13 cellular contexts compared by ENCODE assay signal in the genomic region with DNA sequence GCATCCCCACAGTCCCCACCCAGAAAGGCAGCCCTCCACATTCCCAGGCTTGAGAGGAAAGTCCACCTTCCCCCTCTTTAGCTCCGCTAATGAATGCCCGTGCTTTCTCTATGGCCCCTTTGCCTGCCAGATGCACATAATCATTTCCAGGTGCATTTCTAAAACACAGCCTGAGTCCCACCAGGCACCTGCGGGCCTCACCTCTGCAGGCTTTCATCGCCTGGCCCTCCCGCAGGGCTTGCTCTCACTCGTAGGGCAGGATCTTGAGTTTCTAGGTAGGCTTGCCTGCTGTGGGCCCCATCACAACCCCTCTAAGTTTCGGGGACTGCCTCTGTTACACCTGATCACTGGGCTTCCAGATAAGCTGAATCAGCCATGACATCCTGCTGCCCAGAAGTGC.
A peak's percentile ranks its signal among the peaks of the same experiment; 100 is the strongest.
DNase-seq lines count a peak whose midpoint lies in the region; ATAC-seq and TF ChIP-seq lines count a peak whose summit lies in the region.
"Had no signal": no experiment of that assay in that cellular context is flagged by ENCODE, and none has a peak within 500 bp of the region (broad histone marks: within the 10 kb centered on the region; RNA-seq: fewer than 3 reads in every experiment).

No MANE protein-coding gene starts in this region.

- H3K27me3 ChIP-seq in SK-N-SH (ENCODE audit: insufficient read depth) = no peaks in the 10 kb centered on the region

- TF ChIP-seq CTCF in SK-N-SH (IDR thresholded peaks at IDR 0.05) = no peak

- no peak for TF ChIP-seq RAD21 in SK-N-SH (IDR thresholded peaks at IDR 0.05; ENCODE audit: low read length)

- H3K4me1 ChIP-seq in SK-N-SH (ENCODE audit: control insufficient read depth in 1 of 2, insufficient read depth in 2 of 2, low read depth in 1 of 2, low read length in 1 of 2) = peaks cover 0 to 11% of the 10 kb centered on the region in 2 experiments; a peak in 1 of 4 replicates

- H3K9ac ChIP-seq in SK-N-SH = no peak overlapping the region

- no peaks in the 10 kb centered on the region for H3K9me3 ChIP-seq in SK-N-SH

- no peaks in the 10 kb centered on the region for H3K36me3 ChIP-seq in SK-N-SH (replicated peaks in 1 of 2; ENCODE audit: control insufficient read depth in 1 of 2, insufficient read depth in 2 of 2, low read length in 1 of 2)

- no peaks in the 10 kb centered on the region for H3K79me2 ChIP-seq in SK-N-SH (ENCODE audit: insufficient read depth)

- CTCF ChIA-PET in SK-N-SH (lab: Yijun Ruan, JAX) = interaction anchor here (0.6 to 1.0 kb wide), 3 partner anchors 8 to 653 kb away, joined by 3 read pairs; no protein-coding TSS in a partner anchor

- no peak overlapping the region for H2AFZ ChIP-seq in SK-N-SH (ENCODE audit: low read depth)

- WGBS in SK-N-SH (ENCODE audit: low lambda C conversion rate) = 61% methylated on average over 7 of the region's 7 CpGs

- no peak overlapping the region for H3K4me2 ChIP-seq in SK-N-SH

- H3K27ac ChIP-seq in SK-N-SH (ENCODE audit: low read depth in 2 of 2, low read length in 1 of 2) (no peak overlapping the region), cingulate gyrus (ENCODE audit: low read depth, low read length) (peak overlapping the region; percentile 19)
- H3K27ac ChIP-seq: 22Rv1 had no signal

- no peak overlapping the region for H3K4me3 ChIP-seq in SK-N-SH (ENCODE audit: low read depth in 2 of 2, low read length in 1 of 2)

- no peaks in the 10 kb centered on the region for H3K9me2 ChIP-seq in SK-N-SH

- ATAC-seq in SK-N-SH treated with all-trans-retinoic acid at 6 μM for 48 hours = no peak
- ATAC-seq in HG02642 (IDR thresholded peaks at IDR 0.05; ENCODE audit: poor library complexity, unreplicated experiment) = no peak
- ATAC-seq: CD8-positive, alpha-beta T cell had no signal

- POLR2A ChIA-PET in SK-N-SH (lab: Yijun Ruan, JAX) = interaction anchor here (0.6 kb wide), 1 partner anchor 107 kb away, joined by 4 read pairs; no protein-coding TSS in a partner anchor

- no peaks in the 10 kb centered on the region for H3F3A ChIP-seq in SK-N-SH (replicated peaks; ENCODE audit: insufficient read depth)

- TF ChIP-seq EP300 in SK-N-SH (IDR thresholded peaks at IDR 0.05; ENCODE audit: borderline replicate concordance in 1 of 2, low read depth in 1 of 2, low read length in 1 of 2) = no peak

- DNase-seq in SK-N-SH = no peak
- peak; percentile 47 for DNase-seq in mesenteric fat pad (ENCODE audit: low spot score)
- no peak for DNase-seq in DMS53 (lab: John Stamatoyannopoulos, UW)
- DNase-seq in NCI-H82 treated with DMSO at 0.1 percent for 48 hours (lab: John Stamatoyannopoulos, UW; ENCODE audit: unreplicated experiment) = no peak
- DNase-seq: CD8-positive, alpha-beta T cell; COR-L47; DMS153; DND-41; GDM1 had no signal

- no peaks in the 10 kb centered on the region for H4K20me1 ChIP-seq in SK-N-SH (ENCODE audit: insufficient read depth)

TF ChIP-seq in SK-N-SH treated with all-trans-retinoic acid at 6 μM for 48 hours, 23 proteins besides CTCF, POLR2A, EP300 and RAD21:
- no peak for TF ChIP-seq ZNF70 (CRISPR knock-in tag; IDR thresholded peaks at IDR 0.05)
- peak; percentile 13; the same call in 1 of the 2 replicates for TF ChIP-seq TCF4 (CRISPR knock-in tag; IDR thresholded peaks at IDR 0.05; ENCODE audit: borderline replicate concordance)
TF ChIP-seq in SK-N-SH treated with all-trans-retinoic acid at 6 μM for 48 hours: peak in this region for 1.

TF ChIP-seq in SK-N-SH, 30 proteins besides CTCF, POLR2A, EP300 and RAD21:
- TF ChIP-seq RFX5 (IDR thresholded peaks at IDR 0.05; ENCODE audit: low read length) (no peak), MEF2A (IDR thresholded peaks at IDR 0.05; ENCODE audit: borderline replicate concordance, low read depth) (no peak), MXI1 (IDR thresholded peaks at IDR 0.05; ENCODE audit: low read depth, low read length) (no peak), RXRA (IDR thresholded peaks at IDR 0.05; ENCODE audit: borderline replicate concordance, low read depth) (no peak), SIN3A (IDR thresholded peaks at IDR 0.05; ENCODE audit: borderline replicate concordance, low read depth, low read length) (no peak), TCF12 (IDR thresholded peaks at IDR 0.05) (no peak), FOXJ3 (CRISPR knock-in tag; IDR thresholded peaks at IDR 0.05) (no peak)
- TF ChIP-seq, protein P1, sequence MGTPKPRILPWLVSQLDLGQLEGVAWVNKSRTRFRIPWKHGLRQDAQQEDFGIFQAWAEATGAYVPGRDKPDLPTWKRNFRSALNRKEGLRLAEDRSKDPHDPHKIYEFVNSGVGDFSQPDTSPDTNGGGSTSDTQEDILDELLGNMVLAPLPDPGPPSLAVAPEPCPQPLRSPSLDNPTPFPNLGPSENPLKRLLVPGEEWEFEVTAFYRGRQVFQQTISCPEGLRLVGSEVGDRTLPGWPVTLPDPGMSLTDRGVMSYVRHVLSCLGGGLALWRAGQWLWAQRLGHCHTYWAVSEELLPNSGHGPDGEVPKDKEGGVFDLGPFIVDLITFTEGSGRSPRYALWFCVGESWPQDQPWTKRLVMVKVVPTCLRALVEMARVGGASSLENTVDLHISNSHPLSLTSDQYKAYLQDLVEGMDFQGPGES (IDR thresholded peaks at IDR 0.05; ENCODE audit: low read depth, low read length) = no peak
- TF ChIP-seq, protein P2, sequence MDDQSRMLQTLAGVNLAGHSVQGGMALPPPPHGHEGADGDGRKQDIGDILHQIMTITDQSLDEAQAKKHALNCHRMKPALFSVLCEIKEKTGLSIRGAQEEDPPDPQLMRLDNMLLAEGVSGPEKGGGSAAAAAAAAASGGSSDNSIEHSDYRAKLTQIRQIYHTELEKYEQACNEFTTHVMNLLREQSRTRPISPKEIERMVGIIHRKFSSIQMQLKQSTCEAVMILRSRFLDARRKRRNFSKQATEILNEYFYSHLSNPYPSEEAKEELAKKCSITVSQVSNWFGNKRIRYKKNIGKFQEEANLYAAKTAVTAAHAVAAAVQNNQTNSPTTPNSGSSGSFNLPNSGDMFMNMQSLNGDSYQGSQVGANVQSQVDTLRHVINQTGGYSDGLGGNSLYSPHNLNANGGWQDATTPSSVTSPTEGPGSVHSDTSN (IDR thresholded peaks at IDR 0.05) = no peak
- TF ChIP-seq, protein P3, sequence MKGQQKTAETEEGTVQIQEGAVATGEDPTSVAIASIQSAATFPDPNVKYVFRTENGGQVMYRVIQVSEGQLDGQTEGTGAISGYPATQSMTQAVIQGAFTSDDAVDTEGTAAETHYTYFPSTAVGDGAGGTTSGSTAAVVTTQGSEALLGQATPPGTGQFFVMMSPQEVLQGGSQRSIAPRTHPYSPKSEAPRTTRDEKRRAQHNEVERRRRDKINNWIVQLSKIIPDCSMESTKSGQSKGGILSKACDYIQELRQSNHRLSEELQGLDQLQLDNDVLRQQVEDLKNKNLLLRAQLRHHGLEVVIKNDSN (IDR thresholded peaks at IDR 0.05; ENCODE audit: borderline replicate concordance, low read depth) = no peak
